15 cellular contexts compared by ENCODE assay signal in the genomic region with DNA sequence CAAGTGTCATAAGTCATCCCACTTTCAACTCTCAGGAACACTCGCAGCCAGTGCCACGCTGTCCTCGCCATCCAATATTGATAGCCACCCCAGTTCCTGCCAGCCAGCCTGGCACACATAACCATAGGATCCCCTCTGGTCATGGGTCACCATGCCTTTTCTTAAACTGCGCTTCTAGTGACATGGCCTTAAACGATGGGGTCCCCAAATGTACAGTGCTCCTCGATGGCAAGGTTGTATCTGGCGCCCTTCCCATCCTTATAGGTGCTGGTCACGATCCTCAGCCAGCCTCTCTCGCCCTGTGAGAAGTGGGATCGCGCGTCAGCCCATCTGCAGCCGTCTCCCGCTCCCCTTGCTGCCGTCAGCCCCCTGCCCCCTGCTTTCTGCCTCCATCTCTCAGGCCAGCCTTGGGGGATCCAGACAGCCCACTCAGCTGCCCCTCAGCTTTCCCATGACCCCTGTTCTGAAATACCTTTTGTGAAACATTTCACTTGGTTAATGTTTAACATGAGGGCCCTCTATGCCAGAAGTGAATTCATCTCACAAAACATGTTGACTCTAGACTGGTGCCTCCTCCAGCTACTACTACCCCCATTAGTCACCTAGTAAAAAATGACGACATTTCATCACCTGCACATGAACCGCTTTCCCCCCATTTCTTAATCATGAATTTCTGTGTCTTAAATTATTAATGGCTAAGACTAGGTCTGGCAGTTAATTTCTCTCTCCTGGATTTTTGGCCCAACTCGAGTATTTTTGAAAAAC. TPM values are rescaled to one million over a fixed set of nuclear protein-coding genes. Genes with fewer than 3 reads are reported as not detected.
A peak's percentile ranks its signal among the peaks of the same experiment; 100 is the strongest.
DNase-seq lines count a peak whose midpoint lies in the region; ATAC-seq, FAIRE-seq and TF ChIP-seq lines count a peak whose summit lies in the region.
"Had no signal": no experiment of that assay in that cellular context is flagged by ENCODE, and none has a peak within 500 bp of the region (broad histone marks: within the 10 kb centered on the region; RNA-seq: fewer than 3 reads in every experiment).

No MANE protein-coding gene starts in this region.

- H3K18ac ChIP-seq in mesenchymal stem cell (ENCODE audit: low read depth in 1 of 2, low read length in 2 of 2), result no peak overlapping the region

- H3K4me3 ChIP-seq in CD8-positive, alpha-beta T cell (ENCODE audit: low read depth, low read length), result no peak overlapping the region
- no peak overlapping the region for H3K4me3 ChIP-seq in body of pancreas
- H3K4me3 ChIP-seq in mesenchymal stem cell (ENCODE audit: insufficient read depth in 1 of 2, low read depth in 1 of 2, low read length in 2 of 2), result no peak overlapping the region
- H3K4me3 ChIP-seq in neural progenitor cell, result no peak overlapping the region
- no peak overlapping the region for H3K4me3 ChIP-seq in ascending aorta

- no peak for ATAC-seq in CD8-positive, alpha-beta T cell
- peak; percentile 74 for ATAC-seq in body of pancreas
- no peak for ATAC-seq in activated T-helper 17 cell treated with anti-CD3 and anti-CD28 coated beads, Interleukin-2, amount 50 U/mL, for 72 hours (replicated peaks)
- ATAC-seq: esophagus mucosa had no signal

- no peak overlapping the region for H3K9ac ChIP-seq in mesenchymal stem cell (ENCODE audit: low read length)
- no peak overlapping the region for H3K9ac ChIP-seq in neural progenitor cell

- no peak for TF ChIP-seq POLR2A in body of pancreas (IDR thresholded peaks at IDR 0.05)

- DNase-seq in CD8-positive, alpha-beta T cell, result no peak
- DNase-seq in HTR-8/SVneo (ENCODE audit: insufficient read length, low spot score), result no peak
- DNase-seq in body of pancreas, result peak in 1 of 4 donors; percentile 48
- DNase-seq in mesenchymal stem cell, result no peak
- DNase-seq in neural progenitor cell (ENCODE audit: low spot score), result no peak
- no peak for DNase-seq in GM19239 (ENCODE audit: insufficient read length, low spot score)
- DNase-seq in ascending aorta (ENCODE audit: low spot score in 2 of 2), result no peak
- DNase-seq: COR-L47; Kasumi-1; stimulated activated naive CD4-positive, alpha-beta T cell had no signal

- peaks cover 5% of the 10 kb centered on the region for H3F3A ChIP-seq in neural progenitor cell (ENCODE audit: low read depth)

- CTCF ChIA-PET in CD8-positive, alpha-beta T cell (lab: Charles Lee), result no interaction called here

- H2BK5ac ChIP-seq in mesenchymal stem cell (ENCODE audit: low read depth, low read length, poor library complexity, severe bottlenecking), result no peak overlapping the region

- no peaks in the 10 kb centered on the region for H3K79me2 ChIP-seq in neural progenitor cell (ENCODE audit: low read depth)

- H3K9me3 Mint-ChIP-seq in CD8-positive, alpha-beta T cell, result no peaks in the 10 kb centered on the region
- no peaks in the 10 kb centered on the region for H3K9me3 Mint-ChIP-seq in neural progenitor cell
- no peaks in the 10 kb centered on the region for H3K9me3 Mint-ChIP-seq in activated T-helper 17 cell treated with anti-CD3 and anti-CD28 coated beads, Interleukin-2, amount 50 U/mL, for 72 hours
- H3K9me3 Mint-ChIP-seq: brain, neural crest cell had no signal

- no peaks in the 10 kb centered on the region for H3K4me1 ChIP-seq in CD8-positive, alpha-beta T cell (ENCODE audit: insufficient read depth, low read length)
- H3K4me1 ChIP-seq in body of pancreas (peaks cover 15% of the 10 kb centered on the region), mesenchymal stem cell (ENCODE audit: control insufficient read depth, insufficient read depth, low read depth, low read length) (peaks cover 18% of the 10 kb centered on the region), neural progenitor cell (no peaks in the 10 kb centered on the region), ascending aorta (no peaks in the 10 kb centered on the region)

- POLR2A ChIA-PET in CD8-positive, alpha-beta T cell (lab: Charles Lee), result no interaction called here

- H3K27me3 Mint-ChIP-seq in CD8-positive, alpha-beta T cell (ENCODE audit: low read depth), result no peaks in the 10 kb centered on the region
- peaks cover 4% of the 10 kb centered on the region for H3K27me3 Mint-ChIP-seq in neural progenitor cell (ENCODE audit: insufficient read depth, low read depth)
- no peaks in the 10 kb centered on the region for H3K27me3 Mint-ChIP-seq in activated T-helper 17 cell treated with anti-CD3 and anti-CD28 coated beads, Interleukin-2, amount 50 U/mL, for 72 hours
- H3K27me3 Mint-ChIP-seq: brain had no signal

- no peak overlapping the region for H4K8ac ChIP-seq in mesenchymal stem cell (ENCODE audit: low read length)

- no peaks in the 10 kb centered on the region for H4K20me1 ChIP-seq in neural progenitor cell (ENCODE audit: low read depth)

- H3K9me3 ChIP-seq in CD8-positive, alpha-beta T cell (ENCODE audit: low read length), result no peaks in the 10 kb centered on the region
- H3K9me3 ChIP-seq in body of pancreas (no peaks in the 10 kb centered on the region), mesenchymal stem cell (ENCODE audit: control insufficient read depth, low read length) (no peaks in the 10 kb centered on the region), neural progenitor cell (ENCODE audit: low read depth) (no peaks in the 10 kb centered on the region), ascending aorta (no peaks in the 10 kb centered on the region)

- H2AK5ac ChIP-seq in mesenchymal stem cell (ENCODE audit: low read length, severe bottlenecking), result peak overlapping the region; percentile 20

- H2BK15ac ChIP-seq in mesenchymal stem cell (ENCODE audit: low read depth, poor library complexity, severe bottlenecking), result no peak overlapping the region

- H3K14ac ChIP-seq in mesenchymal stem cell (ENCODE audit: low read length in 2 of 2), result no peak overlapping the region

- H2BK120ac ChIP-seq in mesenchymal stem cell (ENCODE audit: low read depth, low read length), result no peak overlapping the region

- H3K4ac ChIP-seq in mesenchymal stem cell (ENCODE audit: low read depth in 1 of 2, low read length in 2 of 2), result no peak overlapping the region

- 65 to 80% methylated on average over 15 to 16 of the region's 18 CpGs for WGBS in body of pancreas, 2 donors
- 93% methylated on average over 16 of the region's 18 CpGs for WGBS in mesenchymal stem cell

- H3K4me1 Mint-ChIP-seq in CD8-positive, alpha-beta T cell (ENCODE audit: low read depth), result no peaks in the 10 kb centered on the region
- H3K4me1 Mint-ChIP-seq in neural progenitor cell, result no peaks in the 10 kb centered on the region
- H3K4me1 Mint-ChIP-seq in activated T-helper 17 cell treated with anti-CD3 and anti-CD28 coated beads, Interleukin-2, amount 50 U/mL, for 72 hours, result no peaks in the 10 kb centered on the region
- H3K4me1 Mint-ChIP-seq: neural crest cell had no signal

- intact Hi-C loops in CD8-positive, alpha-beta T cell (cut with DNase I, micrococcal nuclease), result no loop called here
- intact Hi-C loops in body of pancreas (cut with DNase I), result no loop called here
- intact Hi-C loops in ascending aorta (cut with DNase I), result loop anchor here (5.0 kb wide), 1 partner anchor 942 kb away; no protein-coding TSS in a partner anchor

- no peaks in the 10 kb centered on the region for H3K27me3 ChIP-seq in CD8-positive, alpha-beta T cell (ENCODE audit: insufficient read depth, low read length)
- H3K27me3 ChIP-seq in body of pancreas, result no peaks in the 10 kb centered on the region
- H3K27me3 ChIP-seq in mesenchymal stem cell (ENCODE audit: control insufficient read depth in 1 of 2, insufficient read depth in 1 of 2, low read length in 2 of 2), result no peaks in the 10 kb centered on the region
- H3K27me3 ChIP-seq in neural progenitor cell, result no peaks in the 10 kb centered on the region
- no peaks in the 10 kb centered on the region for H3K27me3 ChIP-seq in ascending aorta

- H3K36me3 ChIP-seq in CD8-positive, alpha-beta T cell (ENCODE audit: insufficient read depth, low read length), result peaks cover 36% of the 10 kb centered on the region
- H3K36me3 ChIP-seq in body of pancreas (replicated peaks in 1 of 2; ENCODE audit: insufficient read depth in 1 of 2, low read depth in 2 of 2), result peaks cover 11 to 34% of the 10 kb centered on the region in 2 donors
- H3K36me3 ChIP-seq in mesenchymal stem cell (ENCODE audit: control insufficient read depth in 1 of 2, insufficient read depth in 2 of 2, low read depth in 1 of 2, low read length in 2 of 2), result peaks cover 71 to 91% of the 10 kb centered on the region in 2 experiments
- H3K36me3 ChIP-seq in neural progenitor cell, result peaks cover 9% of the 10 kb centered on the region
- peaks cover 83 to 94% of the 10 kb centered on the region in 2 donors for H3K36me3 ChIP-seq in ascending aorta

- H4K91ac ChIP-seq in mesenchymal stem cell (ENCODE audit: low read length), result no peak overlapping the region

- no peak for TF ChIP-seq CTCF in CD8-positive, alpha-beta T cell (IDR thresholded peaks at IDR 0.05)
- TF ChIP-seq CTCF in body of pancreas (IDR thresholded peaks at IDR 0.05) (no peak), neural progenitor cell (IDR thresholded peaks at IDR 0.05) (no peak), ascending aorta (IDR thresholded peaks at IDR 0.05) (no peak)

- no peak overlapping the region for H3K27ac ChIP-seq in CD8-positive, alpha-beta T cell (ENCODE audit: low read depth, low read length)
- peak overlapping the region; percentile 19 to 70 (median 56) for H3K27ac ChIP-seq in body of pancreas
- peak overlapping the region; percentile 26 for H3K27ac ChIP-seq in mesenchymal stem cell (ENCODE audit: low read length, poor library complexity, severe bottlenecking)
- no peak overlapping the region for H3K27ac ChIP-seq in neural progenitor cell
- H3K27ac ChIP-seq in ascending aorta, result peak overlapping the region in 1 of 2 donors; percentile 2

- H3K23ac ChIP-seq in mesenchymal stem cell (ENCODE audit: low read length in 2 of 2), result no peak overlapping the region

- FAIRE-seq in HTR-8/SVneo (lab: Jason Lieb, UNC), result peak; percentile 28
- FAIRE-seq in GM19239 (lab: Jason Lieb, UNC), result no peak

- H3K4me3 Mint-ChIP-seq in CD8-positive, alpha-beta T cell, result no peak overlapping the region
- no peak overlapping the region for H3K4me3 Mint-ChIP-seq in neural progenitor cell
- H3K4me3 Mint-ChIP-seq in activated T-helper 17 cell treated with anti-CD3 and anti-CD28 coated beads, Interleukin-2, amount 50 U/mL, for 72 hours, result no peak overlapping the region
- H3K4me3 Mint-ChIP-seq: brain, neural crest cell had no signal

- peak overlapping the region; percentile 29 for H3K27ac Mint-ChIP-seq in CD8-positive, alpha-beta T cell
- H3K27ac Mint-ChIP-seq in neural progenitor cell, result no peak overlapping the region
- H3K27ac Mint-ChIP-seq in activated T-helper 17 cell treated with anti-CD3 and anti-CD28 coated beads, Interleukin-2, amount 50 U/mL, for 72 hours, result no peak overlapping the region

- peaks cover 16% of the 10 kb centered on the region for H3K79me1 ChIP-seq in mesenchymal stem cell (replicated peaks; ENCODE audit: low read length, poor library complexity, severe bottlenecking)

- H3K36me3 Mint-ChIP-seq in CD8-positive, alpha-beta T cell, result peaks cover 78% of the 10 kb centered on the region
- H3K36me3 Mint-ChIP-seq in neural progenitor cell, result peaks cover 31% of the 10 kb centered on the region
- H3K36me3 Mint-ChIP-seq in activated T-helper 17 cell treated with anti-CD3 and anti-CD28 coated beads, Interleukin-2, amount 50 U/mL, for 72 hours (ENCODE audit: low read depth), result peaks cover 85% of the 10 kb centered on the region

- H3K4me2 ChIP-seq in mesenchymal stem cell (ENCODE audit: low read length, poor library complexity, severe bottlenecking), result no peak overlapping the region
- H3K4me2 ChIP-seq in neural progenitor cell, result no peak overlapping the region

- no peak overlapping the region for H2BK12ac ChIP-seq in mesenchymal stem cell (ENCODE audit: low read length in 2 of 2)

- no peak overlapping the region for H2AFZ ChIP-seq in mesenchymal stem cell (ENCODE audit: low read depth, low read length)
- H2AFZ ChIP-seq in neural progenitor cell (replicated peaks), result no peak overlapping the region

RNA-seq across cellular contexts. Expression of a gene that starts 11.4 kb away (rescaled TPM):
- total RNA-seq in CD8-positive, alpha-beta T cell, result 1 to 10 TPM; 5.1 to 7.0 TPM
- total RNA-seq in body of pancreas (10 to 100 TPM; 54.1 to 89.8 TPM), neural progenitor cell (ENCODE audit: low replicate concordance) (34.2 and 52.5 TPM in 2 replicates), ascending aorta (342 TPM)
- 117 TPM for polyA plus RNA-seq in mesenchymal stem cell (2013, experiment 1 of 2)
- 116 TPM for polyA plus RNA-seq in mesenchymal stem cell (2013, experiment 2 of 2)
- 10 to 100 TPM; 29.7 to 52.2 TPM for total RNA-seq in activated T-helper 17 cell treated with anti-CD3 and anti-CD28 coated beads, Interleukin-2, amount 50 U/mL, for 72 hours

RNA-seq across cellular contexts. Expression of a gene that starts 14.6 kb away (rescaled TPM):
- 100 to 1,000 TPM; 101 to 113 TPM for total RNA-seq in CD8-positive, alpha-beta T cell
- total RNA-seq in body of pancreas (10 to 100 TPM; 35.9 to 45.9 TPM), neural progenitor cell (ENCODE audit: low replicate concordance) (58.9 and 59.2 TPM in 2 replicates), ascending aorta (20.8 TPM)
- polyA plus RNA-seq in mesenchymal stem cell (2013, experiment 1 of 2), result 29.8 TPM
- polyA plus RNA-seq in mesenchymal stem cell (2013, experiment 2 of 2), result 30.4 TPM
- 100 to 1,000 TPM in 1 of 2 donors, 10 to 100 TPM in 1; 92.7 to 124 TPM for total RNA-seq in activated T-helper 17 cell treated with anti-CD3 and anti-CD28 coated beads, Interleukin-2, amount 50 U/mL, for 72 hours

RNA-seq across cellular contexts. Expression of a gene that starts 23.6 kb away (rescaled TPM):
- total RNA-seq in CD8-positive, alpha-beta T cell, result not detected
- not detected for total RNA-seq in body of pancreas
- polyA plus RNA-seq in mesenchymal stem cell (2013, experiment 1 of 2), result not detected
- not detected for polyA plus RNA-seq in mesenchymal stem cell (2013, experiment 2 of 2)
- not detected in 2 replicates for total RNA-seq in neural progenitor cell (ENCODE audit: low replicate concordance)
- under 1 TPM; 0.08 to 0.13 TPM for total RNA-seq in activated T-helper 17 cell treated with anti-CD3 and anti-CD28 coated beads, Interleukin-2, amount 50 U/mL, for 72 hours
- not detected for total RNA-seq in ascending aorta
- total RNA-seq: esophagus mucosa; neural crest cell; T-helper 1 cell treated with Interleukin-12 subunit alpha and Interleukin-12 subunit beta and Interleukin-4 antibody, amounts not matched to agents 30 ng/mL and 1 ng/mL, for 36 hours had no signal

RNA-seq across cellular contexts. Expression of a gene that starts 36.5 kb away (rescaled TPM):
- total RNA-seq in CD8-positive, alpha-beta T cell, result 10 to 100 TPM; 50.4 to 52.2 TPM
- 10 to 100 TPM; 16.2 to 16.6 TPM for total RNA-seq in body of pancreas
- polyA plus RNA-seq in mesenchymal stem cell (2013, experiment 1 of 2), result 110 TPM
- 119 TPM for polyA plus RNA-seq in mesenchymal stem cell (2013, experiment 2 of 2)
- 24.3 and 29.7 TPM in 2 replicates for total RNA-seq in neural progenitor cell (ENCODE audit: low replicate concordance)
- 10 to 100 TPM; 45.5 to 78.0 TPM for total RNA-seq in activated T-helper 17 cell treated with anti-CD3 and anti-CD28 coated beads, Interleukin-2, amount 50 U/mL, for 72 hours
- 12.7 TPM for total RNA-seq in ascending aorta

RNA-seq across cellular contexts. Expression of a gene that starts 46.9 kb away (rescaled TPM):
- total RNA-seq in CD8-positive, alpha-beta T cell, result 10 to 100 TPM; 73.4 to 75.5 TPM
- 10 to 100 TPM; 20.8 to 29.3 TPM for total RNA-seq in body of pancreas
- polyA plus RNA-seq in mesenchymal stem cell (2013, experiment 1 of 2), result 16.4 TPM
- polyA plus RNA-seq in mesenchymal stem cell (2013, experiment 2 of 2), result 17.4 TPM
- 41.3 and 78.8 TPM in 2 replicates for total RNA-seq in neural progenitor cell (ENCODE audit: low replicate concordance)
- total RNA-seq in activated T-helper 17 cell treated with anti-CD3 and anti-CD28 coated beads, Interleukin-2, amount 50 U/mL, for 72 hours, result 100 to 1,000 TPM in 1 of 2 donors, 10 to 100 TPM in 1; 77.1 to 107 TPM
- 13.4 TPM for total RNA-seq in ascending aorta

Comparison
In these comparisons a context has a peak if more than half of its experiments do, and no peak if none do; other contexts are left out.
1. H3K27ac ChIP-seq: peak in body of pancreas (4 of 4) and mesenchymal stem cell (single experiment); none in CD8-positive, alpha-beta T cell (single experiment) and neural progenitor cell (single experiment).